ENCODE assay signal across 12 cellular contexts in genomic region chr22:40310081-40310770, GRCh38. TPM values are rescaled to one million over a fixed set of nuclear protein-coding genes. Genes with fewer than 3 reads are reported as not detected.
DNase-seq lines count a peak whose midpoint lies in the region; ATAC-seq and TF ChIP-seq lines count a peak whose summit lies in the region.
"Had no signal": no experiment of that assay in that cellular context is flagged by ENCODE, and none has a peak within 500 bp of the region (broad histone marks: within the 10 kb centered on the region; RNA-seq: fewer than 3 reads in every experiment).

No MANE protein-coding gene starts in this region.

- WGBS in mesendoderm (ENCODE audit: extremely low coverage, insufficient coverage, low lambda C conversion rate), result no CpG with 5 or more reads among the region's 9 CpGs
- 62 to 74% methylated on average over 4 to 9 of the region's 9 CpGs for WGBS in transverse colon (ENCODE audit: low coverage in 1 of 2), 2 donors

- no peak overlapping the region for H3K4ac ChIP-seq in mesendoderm (ENCODE audit: low read depth, low read length)

- H3K79me1 ChIP-seq in mesendoderm (ENCODE audit: low read length), result no peaks in the 10 kb centered on the region

- no peaks in the 10 kb centered on the region for H3K4me1 ChIP-seq in mesendoderm (ENCODE audit: control insufficient read depth, low read depth, low read length)
- peaks cover 4 to 29% (median 12%) of the 10 kb centered on the region in 4 donors for H3K4me1 ChIP-seq in transverse colon

- no peak for TF ChIP-seq POLR2A in transverse colon (IDR thresholded peaks at IDR 0.05)

- H3K27ac ChIP-seq in mesendoderm (ENCODE audit: low read depth, low read length) (no peak overlapping the region), transverse colon (peak overlapping the region; percentile 65 to 75 (median 70))
- H3K27ac ChIP-seq: psoas muscle had no signal

- H3K36me3 ChIP-seq in mesendoderm (ENCODE audit: control insufficient read depth, insufficient read depth, low read length), result peaks cover 5% of the 10 kb centered on the region
- H3K36me3 ChIP-seq in transverse colon, result peaks cover 0 to 72% (median 15%) of the 10 kb centered on the region in 4 donors

- no peaks in the 10 kb centered on the region for H3K9me3 Mint-ChIP-seq in activated naive CD4-positive, alpha-beta T cell treated with anti-CD3 and anti-CD28 coated beads, Interleukin-2, amount 50 U/mL, for 24 hours

- H2BK120ac ChIP-seq in mesendoderm (ENCODE audit: low read depth, low read length), result no peak overlapping the region

- intact Hi-C loops in transverse colon (cut with DNase I; ENCODE audit: low total_unique reads), result no loop called here

- no peak overlapping the region for H3K23ac ChIP-seq in mesendoderm (ENCODE audit: low read length)

- no peak overlapping the region for H4K8ac ChIP-seq in mesendoderm (ENCODE audit: low read depth, low read length)

- H2AK5ac ChIP-seq in mesendoderm (ENCODE audit: low read length), result no peak overlapping the region

- H3K18ac ChIP-seq in mesendoderm (ENCODE audit: low read length), result no peak overlapping the region

- no peaks in the 10 kb centered on the region for H3K9me3 ChIP-seq in transverse colon
- H3K9me3 ChIP-seq: psoas muscle had no signal

- in situ Hi-C loops in astrocyte of the spinal cord (cut with HindIII; ENCODE audit: low sequenced_read_pairs) (no loop called here), transverse colon (cut with MboI; ENCODE audit: low pct_ligation_motif_present in 1 of 4, low pct_unique_long_range_greater_than_20kb in 1 of 4, low sequenced_read_pairs in 3 of 4) (no loop called here), GM13976 (cut with MboI; ENCODE audit: low sequenced_read_pairs, unreplicated experiment) (no loop called here)

- DNase-seq in activated naive CD4-positive, alpha-beta T cell treated with anti-CD3 and anti-CD28 coated beads, Interleukin-2, amount 50 U/mL, for 16 hours, result no peak
- DNase-seq in astrocyte of the spinal cord (ENCODE audit: low read depth, low spot score) (peak; percentile 92), mesendoderm (peak; percentile 76), transverse colon (peak; percentile 21), NCI-H2081 treated with DMSO at 0.1 percent for 48 hours (lab: John Stamatoyannopoulos, UW) (no peak), GM13976 (ENCODE audit: low spot score) (no peak)
- DNase-seq: 8988T; activated CD8-positive, alpha-beta memory T cell treated with anti-CD3 and anti-CD28 coated beads for 24 hours; NCI-H2171 treated with DMSO at 0.1 percent for 48 hours; psoas muscle had no signal

- no peaks in the 10 kb centered on the region for H3K79me2 ChIP-seq in mesendoderm (ENCODE audit: control insufficient read depth, insufficient read depth, low read length)

- no peak overlapping the region for H3K4me3 Mint-ChIP-seq in activated naive CD4-positive, alpha-beta T cell treated with anti-CD3 and anti-CD28 coated beads, Interleukin-2, amount 50 U/mL, for 24 hours

- no peak overlapping the region for H3K4me3 ChIP-seq in astrocyte of the spinal cord (ENCODE audit: low read depth, low read length)
- no peak overlapping the region for H3K4me3 ChIP-seq in mesendoderm (ENCODE audit: low read length)
- H3K4me3 ChIP-seq in transverse colon, result no peak overlapping the region
- H3K4me3 ChIP-seq: psoas muscle had no signal

- no peaks in the 10 kb centered on the region for H3K27me3 ChIP-seq in mesendoderm (ENCODE audit: insufficient read depth, low read length, poor library complexity)
- H3K27me3 ChIP-seq in transverse colon, result no peaks in the 10 kb centered on the region

- no peak overlapping the region for H3K4me2 ChIP-seq in mesendoderm (ENCODE audit: low read length)

- H3K56ac ChIP-seq in mesendoderm (ENCODE audit: low read length), result no peak overlapping the region

- H3K9ac ChIP-seq in mesendoderm (ENCODE audit: low read length), result no peak overlapping the region

- H4K5ac ChIP-seq in mesendoderm (ENCODE audit: low read length), result no peak overlapping the region

- peak overlapping the region; percentile 51 for H3K27ac Mint-ChIP-seq in activated naive CD4-positive, alpha-beta T cell treated with anti-CD3 and anti-CD28 coated beads, Interleukin-2, amount 50 U/mL, for 24 hours

- H2BK5ac ChIP-seq in mesendoderm (ENCODE audit: low read length), result no peak overlapping the region

- TF ChIP-seq EP300 in transverse colon (IDR thresholded peaks at IDR 0.05; ENCODE audit: low read depth), result no peak

- no peak for ATAC-seq in HG02973 (IDR thresholded peaks at IDR 0.05; ENCODE audit: unreplicated experiment)

- H2BK15ac ChIP-seq in mesendoderm (replicated peaks; ENCODE audit: low read depth), result no peak overlapping the region

- no peaks in the 10 kb centered on the region for H3K27me3 Mint-ChIP-seq in activated naive CD4-positive, alpha-beta T cell treated with anti-CD3 and anti-CD28 coated beads, Interleukin-2, amount 50 U/mL, for 24 hours

- H3K4me1 Mint-ChIP-seq in activated naive CD4-positive, alpha-beta T cell treated with anti-CD3 and anti-CD28 coated beads, Interleukin-2, amount 50 U/mL, for 24 hours, result peaks cover 53% of the 10 kb centered on the region

- peaks cover 34% of the 10 kb centered on the region for H3K36me3 Mint-ChIP-seq in activated naive CD4-positive, alpha-beta T cell treated with anti-CD3 and anti-CD28 coated beads, Interleukin-2, amount 50 U/mL, for 24 hours

- TF ChIP-seq CTCF in astrocyte of the spinal cord (IDR thresholded peaks at IDR 0.05; ENCODE audit: low read depth, low read length) (no peak), transverse colon (IDR thresholded peaks at IDR 0.05) (no peak), GM13976 (IDR thresholded peaks at IDR 0.05; ENCODE audit: borderline replicate concordance, control extremely low read depth, extremely low read depth, insufficient read depth, missing control alignments) (no peak)

RNA-seq across cellular contexts. Expression of gene ADSL, which starts 36.1 kb away (rescaled TPM):
- 161 TPM for polyA plus RNA-seq in mesendoderm (2013, experiment 1 of 2)
- 161 TPM for polyA plus RNA-seq in mesendoderm (2013, experiment 2 of 2)
- total RNA-seq in transverse colon, result 10 to 100 TPM; 13.5 to 70.7 (median 41.8) TPM

Comparison
In these comparisons a context has a peak if more than half of its experiments do, and no peak if none do; other contexts are left out.
1. DNase-seq: peak in astrocyte of the spinal cord (single experiment), mesendoderm (single experiment) and transverse colon (single experiment); none in activated naive CD4-positive, alpha-beta T cell treated with anti-CD3 and anti-CD28 coated beads, Interleukin-2, amount 50 U/mL, for 16 hours (single experiment), NCI-H2081 treated with DMSO at 0.1 percent for 48 hours (single experiment) and GM13976 (single experiment).